Comparison of ENCODE assay signal across 1 cellular context in the genomic region with DNA sequence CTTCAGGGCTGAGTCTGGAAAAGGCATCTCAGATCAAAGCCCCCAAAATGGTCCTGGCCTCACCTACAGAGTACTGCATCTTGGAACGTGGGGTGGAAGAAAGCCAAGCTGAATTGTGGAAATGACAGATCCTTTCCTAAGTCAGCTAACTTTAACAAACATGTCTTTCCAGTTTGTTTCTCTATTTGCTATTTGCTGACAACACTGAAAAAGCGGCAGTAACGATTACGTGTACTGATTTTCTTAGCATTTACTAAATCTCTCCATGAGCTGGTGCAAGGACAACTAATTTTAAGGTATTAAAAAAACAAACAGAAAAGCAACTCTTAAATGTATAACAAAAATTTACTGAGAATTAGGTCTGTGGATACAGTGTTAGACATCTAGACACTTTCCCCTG.
TF ChIP-seq lines count a peak whose summit lies in the region.

No MANE protein-coding gene starts in this region.

TF ChIP-seq in HCT116, 20 proteins besides CTCF, POLR2A, EP300 and RAD21 (continued from another document):
- TF ChIP-seq MAX (IDR thresholded peaks at IDR 0.05) (no peak), EZH2 (IDR thresholded peaks at IDR 0.05) (no peak), ZBTB33 (IDR thresholded peaks at IDR 0.05; ENCODE audit: extremely low read depth, insufficient replicate concordance, low read length) (no peak)
